35 cellular contexts compared by ENCODE assay signal in genomic region chr9:2701070-2701469, GRCh38. TPM values are rescaled to one million over a fixed set of nuclear protein-coding genes. Genes with fewer than 3 reads are reported as not detected.
"Had no signal": no experiment of that assay in that cellular context is flagged by ENCODE, and none has a peak within 500 bp of the region (broad histone marks: within the 10 kb centered on the region; RNA-seq: fewer than 3 reads in every experiment).

No MANE protein-coding gene starts in this region.

- H3K27me3 Mint-ChIP-seq: activated naive CD8-positive, alpha-beta T cell treated with anti-CD3 and anti-CD28 coated beads for 36 hours; effector memory CD8-positive, alpha-beta T cell; naive thymus-derived CD4-positive, alpha-beta T cell; stimulated activated memory B cell treated with anti-CD40 and anti-IgM and Interleukin-4, amounts not matched to agents 10 μg/mL and 1 μg/mL and 100 μg/mL, for 72 hours; stimulated activated naive CD8-positive, alpha-beta T cell treated with anti-CD3 and anti-CD28 coated beads, Interleukin-15, amount 100 ng/mL, for 72 hours had no signal

- H3K27ac Mint-ChIP-seq: activated naive CD4-positive, alpha-beta T cell treated with anti-CD3 and anti-CD28 coated beads for 36 hours; activated naive CD8-positive, alpha-beta T cell treated with anti-CD3 and anti-CD28 coated beads for 36 hours; effector memory CD8-positive, alpha-beta T cell; mesothelial cell of epicardium; naive thymus-derived CD4-positive, alpha-beta T cell; stimulated activated memory B cell treated with anti-CD40 and anti-IgM and Interleukin-4, amounts not matched to agents 10 μg/mL and 1 μg/mL and 100 μg/mL, for 72 hours; stimulated activated naive CD8-positive, alpha-beta T cell treated with anti-CD3 and anti-CD28 coated beads, Interleukin-15, amount 100 ng/mL, for 72 hours; T-helper 2 cell treated with Interferon-gamma antibody and Interleukin-4, amounts not matched to agents 5 μg/mL and 100 μg/mL, for 36 hours; type B pancreatic cell had no signal

- H3K27ac ChIP-seq: ascending aorta, brain microvascular endothelial cell, coronary artery, heart left ventricle, right atrium auricular region, uterus had no signal

- H3K9me3 Mint-ChIP-seq: activated naive CD4-positive, alpha-beta T cell treated with anti-CD3 and anti-CD28 coated beads for 36 hours; activated naive CD8-positive, alpha-beta T cell treated with anti-CD3 and anti-CD28 coated beads for 36 hours; effector memory CD8-positive, alpha-beta T cell; mesothelial cell of epicardium; stimulated activated memory B cell treated with anti-CD40 and anti-IgM and Interleukin-4, amounts not matched to agents 10 μg/mL and 1 μg/mL and 100 μg/mL, for 72 hours; stimulated activated naive CD8-positive, alpha-beta T cell treated with anti-CD3 and anti-CD28 coated beads, Interleukin-15, amount 100 ng/mL, for 72 hours; T-helper 2 cell treated with Interferon-gamma antibody and Interleukin-4, amounts not matched to agents 5 μg/mL and 100 μg/mL, for 36 hours; type B pancreatic cell had no signal

- H3K4me3 ChIP-seq: ascending aorta, coronary artery, heart left ventricle, right atrium auricular region, smooth muscle cell, uterus had no signal

- H3K4me3 Mint-ChIP-seq: activated naive CD4-positive, alpha-beta T cell treated with anti-CD3 and anti-CD28 coated beads for 36 hours; activated naive CD8-positive, alpha-beta T cell treated with anti-CD3 and anti-CD28 coated beads for 36 hours; effector memory CD8-positive, alpha-beta T cell; mesothelial cell of epicardium; naive thymus-derived CD4-positive, alpha-beta T cell; stimulated activated memory B cell treated with anti-CD40 and anti-IgM and Interleukin-4, amounts not matched to agents 10 μg/mL and 1 μg/mL and 100 μg/mL, for 72 hours; stimulated activated naive CD8-positive, alpha-beta T cell treated with anti-CD3 and anti-CD28 coated beads, Interleukin-15, amount 100 ng/mL, for 72 hours; T-helper 2 cell treated with Interferon-gamma antibody and Interleukin-4, amounts not matched to agents 5 μg/mL and 100 μg/mL, for 36 hours; type B pancreatic cell had no signal

- DNase-seq: activated CD4-positive, alpha-beta T cell treated with anti-CD3 and anti-CD28 coated beads for 4 hours; activated CD4-positive, alpha-beta T cell treated with anti-CD3 and anti-CD28 coated beads, Interleukin-2, amount 50 U/mL, for 4 hours; activated CD8-positive, alpha-beta memory T cell treated with anti-CD3 and anti-CD28 coated beads for 24 hours; activated effector memory CD4-positive, alpha-beta T cell treated with anti-CD3 and anti-CD28 coated beads, Interleukin-2, amount 50 U/mL, for 16 hours; activated naive CD4-positive, alpha-beta T cell treated with anti-CD3 and anti-CD28 coated beads for 36 hours; activated naive CD8-positive, alpha-beta T cell treated with anti-CD3 and anti-CD28 coated beads for 36 hours; brain microvascular endothelial cell; effector memory CD8-positive, alpha-beta T cell; foreskin fibroblast; heart left ventricle; hypothalamus; left cardiac atrium; mammary epithelial cell; naive thymus-derived CD4-positive, alpha-beta T cell; occipital lobe; stimulated activated CD4-positive, alpha-beta T cell treated with anti-CD3 and anti-CD28 coated beads, Interleukin-1b, Interleukin-23, amount 100 ng/mL, for 48 hours; stimulated activated CD4-positive, alpha-beta T cell treated with anti-CD3 and anti-CD28 coated beads, Interleukin-4, amount 100 ng/mL, for 4 hours; stimulated activated CD8-positive, alpha-beta memory T cell treated with anti-CD3 and anti-CD28 coated beads, Interleukin-4, amount 100 ng/mL, for 48 hours; stimulated activated naive CD8-positive, alpha-beta T cell treated with anti-CD3 and anti-CD28 coated beads, Interleukin-15, amount 100 ng/mL, for 72 hours; substantia nigra; uterus had no signal

- H3K27me3 ChIP-seq: ascending aorta, brain microvascular endothelial cell, heart left ventricle, right atrium auricular region, uterus had no signal

- H3K36me3 ChIP-seq: ascending aorta, brain microvascular endothelial cell, heart left ventricle, right atrium auricular region, uterus had no signal

- H3K4me1 ChIP-seq: ascending aorta, right atrium auricular region, uterus had no signal

- H3K4me1 Mint-ChIP-seq: activated naive CD8-positive, alpha-beta T cell treated with anti-CD3 and anti-CD28 coated beads for 36 hours; naive thymus-derived CD4-positive, alpha-beta T cell; stimulated activated naive CD8-positive, alpha-beta T cell treated with anti-CD3 and anti-CD28 coated beads, Interleukin-15, amount 100 ng/mL, for 72 hours had no signal

- H3K4me2 ChIP-seq: smooth muscle cell had no signal

- H3K9me3 ChIP-seq: ascending aorta, heart left ventricle, right atrium auricular region, uterus had no signal

RNA-seq across cellular contexts. Expression of gene KCNV2, which starts 16.2 kb away (rescaled TPM):
- total RNA-seq: activated naive CD4-positive, alpha-beta T cell treated with anti-CD3 and anti-CD28 coated beads for 36 hours; activated naive CD8-positive, alpha-beta T cell treated with anti-CD3 and anti-CD28 coated beads for 36 hours; ascending aorta; cardiac septum; cerebellum; endothelial cell of umbilical vein; esophagus mucosa; heart left ventricle; left cardiac atrium; liver; mammary epithelial cell; mesothelial cell of epicardium; naive thymus-derived CD4-positive, alpha-beta T cell; occipital lobe; pulmonary artery endothelial cell; right atrium auricular region; smooth muscle cell; uterus had no signal
